12 cellular contexts compared by ENCODE assay signal in the genomic region with DNA sequence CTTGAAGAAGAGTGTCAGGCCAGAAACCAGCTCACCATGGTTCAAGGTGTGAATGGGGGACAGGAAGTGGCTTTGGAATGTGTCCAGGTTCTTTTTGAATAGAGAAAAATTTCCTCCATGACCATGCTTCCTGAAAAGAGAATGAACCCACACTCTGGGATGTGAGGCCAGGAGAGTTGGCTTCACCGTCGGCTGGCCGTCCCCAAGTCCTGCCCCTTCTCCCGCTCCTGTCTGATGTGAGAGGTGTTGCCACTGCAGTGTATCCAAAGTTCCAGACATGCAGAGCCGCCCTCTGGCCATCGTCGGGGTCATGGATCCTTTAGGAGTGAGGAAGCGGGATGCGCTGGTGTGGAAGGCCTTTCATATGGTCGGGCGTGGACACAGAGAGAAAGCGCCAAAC.
DNase-seq lines count a peak whose midpoint lies in the region; ATAC-seq, FAIRE-seq and TF ChIP-seq lines count a peak whose summit lies in the region.
"Had no signal": no experiment of that assay in that cellular context is flagged by ENCODE, and none has a peak within 500 bp of the region (broad histone marks: within the 10 kb centered on the region; RNA-seq: fewer than 3 reads in every experiment).

No MANE protein-coding gene starts in this region.

- H3K36me3 ChIP-seq in adrenal gland (replicated peaks in 1 of 2) = no peaks in the 10 kb centered on the region
- peaks cover 5 to 6% of the 10 kb centered on the region in 2 donors for H3K36me3 ChIP-seq in kidney (ENCODE audit: control insufficient read depth in 1 of 2, insufficient read depth in 2 of 2, low read length in 2 of 2)

- H3K9me3 ChIP-seq in adrenal gland (replicated peaks in 1 of 3) (no peaks in the 10 kb centered on the region), kidney (ENCODE audit: control insufficient read depth in 1 of 2, low read length in 2 of 2) (no peaks in the 10 kb centered on the region)

- peak overlapping the region in 3 of 5 donors; percentile 38 to 77 (median 52) for H3K27ac ChIP-seq in adrenal gland
- H3K27ac ChIP-seq in kidney (ENCODE audit: low read depth in 2 of 2, low read length in 2 of 2) = peak overlapping the region; percentile 79 to 90
- peak overlapping the region in 11 of 21 experiments; percentile 1 to 79 (median 40) for H3K27ac ChIP-seq in skin epidermis

- H3K4me1 Mint-ChIP-seq in WTC11 = peaks cover 27% of the 10 kb centered on the region

- no peak for ATAC-seq in WTC11
- ATAC-seq: activated naive CD4-positive, alpha-beta T cell treated with anti-CD3 and anti-CD28 coated beads, Interleukin-2, amount 50 U/mL, for 72 hours had no signal

- POLR2A ChIA-PET in WTC11 (lab: Charles Lee) = no interaction called here

- H3K9me3 Mint-ChIP-seq in WTC11 = no peaks in the 10 kb centered on the region
- H3K9me3 Mint-ChIP-seq: activated naive CD4-positive, alpha-beta T cell treated with anti-CD3 and anti-CD28 coated beads, Interleukin-2, amount 50 U/mL, for 72 hours had no signal

- intact Hi-C loops in adrenal gland (cut with DNase I) (no loop called here), kidney (cut with DNase I) (no loop called here)

- H3K4me1 ChIP-seq in adrenal gland (replicated peaks in 1 of 2) = peaks cover 0 to 26% of the 10 kb centered on the region in 2 donors
- H3K4me1 ChIP-seq in kidney (ENCODE audit: control insufficient read depth in 1 of 2, insufficient read depth in 1 of 2, low read depth in 1 of 2, low read length in 2 of 2) = peaks cover 26 to 41% of the 10 kb centered on the region in 2 donors

- 75 to 90% (median 88%) methylated on average over 8 to 12 of the region's 12 CpGs for WGBS in adrenal gland, 4 donors

- no peak for FAIRE-seq in kidney (lab: Jason Lieb, UNC)

- H3K27me3 Mint-ChIP-seq in WTC11 (ENCODE audit: low read depth) = no peaks in the 10 kb centered on the region

- DNase-seq in COR-L47 (lab: John Stamatoyannopoulos, UW) = peak; percentile 10
- DNase-seq in adrenal gland = peak in 1 of 7 donors; percentile 53
- DNase-seq in kidney = no peak
- no peak for DNase-seq in OCI-M2 (lab: John Stamatoyannopoulos, UW; ENCODE audit: unreplicated experiment)
- no peak for DNase-seq in NCI-H69 (lab: John Stamatoyannopoulos, UW)
- DNase-seq in NCI-H1417 (lab: John Stamatoyannopoulos, UW) = no peak
- DNase-seq in WTC11 (ENCODE audit: low spot score) = no peak
- DNase-seq: activated CD4-positive, alpha-beta T cell treated with anti-CD3 and anti-CD28 coated beads for 48 hours; NCI-H2081; NCI-H748 treated with DMSO at 0.1 percent for 48 hours had no signal

- H3K36me3 Mint-ChIP-seq in WTC11 = no peaks in the 10 kb centered on the region

- no peak overlapping the region for H3K27ac Mint-ChIP-seq in WTC11
- H3K27ac Mint-ChIP-seq: activated naive CD4-positive, alpha-beta T cell treated with anti-CD3 and anti-CD28 coated beads, Interleukin-2, amount 50 U/mL, for 72 hours had no signal

- no peaks in the 10 kb centered on the region for H3K27me3 ChIP-seq in adrenal gland

- CTCF ChIA-PET in WTC11 (lab: Charles Lee) = interaction anchor here (1.0 kb wide), 1 partner anchor 55 kb away, joined by 4 read pairs; no protein-coding TSS in a partner anchor

- no peak overlapping the region for H3K4me3 ChIP-seq in adrenal gland
- H3K4me3 ChIP-seq in kidney (ENCODE audit: low read length in 2 of 2) = no peak overlapping the region
- no peak overlapping the region for H3K4me3 ChIP-seq in skin epidermis

- TF ChIP-seq POLR2A in adrenal gland (IDR thresholded peaks at IDR 0.05) = no peak

- no peak overlapping the region for H3K4me3 Mint-ChIP-seq in WTC11

- no peak for TF ChIP-seq CTCF in adrenal gland (IDR thresholded peaks at IDR 0.05)
- TF ChIP-seq CTCF in kidney (IDR thresholded peaks at IDR 0.05; ENCODE audit: borderline replicate concordance, extremely low read depth, insufficient read depth) = no peak
- TF ChIP-seq CTCF in WTC11 (IDR thresholded peaks at IDR 0.05) = no peak

- H3K9ac ChIP-seq in kidney (ENCODE audit: low read length in 2 of 2) = no peak overlapping the region

TF ChIP-seq in WTC11, 78 proteins besides CTCF, POLR2A, EP300 and RAD21 (continues in another document):
- TF ChIP-seq NFE2L1 (CRISPR knock-in tag; IDR thresholded peaks at IDR 0.05) = no peak
- no peak for TF ChIP-seq HMGA2 (CRISPR knock-in tag; IDR thresholded peaks at IDR 0.05)
- TF ChIP-seq, protein P1, sequence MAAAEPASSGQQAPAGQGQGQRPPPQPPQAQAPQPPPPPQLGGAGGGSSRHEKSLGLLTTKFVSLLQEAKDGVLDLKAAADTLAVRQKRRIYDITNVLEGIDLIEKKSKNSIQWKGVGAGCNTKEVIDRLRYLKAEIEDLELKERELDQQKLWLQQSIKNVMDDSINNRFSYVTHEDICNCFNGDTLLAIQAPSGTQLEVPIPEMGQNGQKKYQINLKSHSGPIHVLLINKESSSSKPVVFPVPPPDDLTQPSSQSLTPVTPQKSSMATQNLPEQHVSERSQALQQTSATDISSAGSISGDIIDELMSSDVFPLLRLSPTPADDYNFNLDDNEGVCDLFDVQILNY (CRISPR knock-in tag; IDR thresholded peaks at IDR 0.05) = no peak
- TF ChIP-seq, protein P2, sequence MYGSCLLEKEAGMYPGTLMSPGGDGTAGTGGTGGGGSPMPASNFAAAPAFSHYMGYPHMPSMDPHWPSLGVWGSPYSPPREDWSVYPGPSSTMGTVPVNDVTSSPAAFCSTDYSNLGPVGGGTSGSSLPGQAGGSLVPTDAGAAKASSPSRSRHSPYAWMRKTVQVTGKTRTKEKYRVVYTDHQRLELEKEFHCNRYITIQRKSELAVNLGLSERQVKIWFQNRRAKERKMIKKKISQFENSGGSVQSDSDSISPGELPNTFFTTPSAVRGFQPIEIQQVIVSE (CRISPR knock-in tag; IDR thresholded peaks at IDR 0.05; ENCODE audit: borderline replicate concordance) = no peak
- no peak for TF ChIP-seq ZNF317 (CRISPR knock-in tag; IDR thresholded peaks at IDR 0.05; ENCODE audit: borderline replicate concordance, low read depth)
- TF ChIP-seq, protein P3, sequence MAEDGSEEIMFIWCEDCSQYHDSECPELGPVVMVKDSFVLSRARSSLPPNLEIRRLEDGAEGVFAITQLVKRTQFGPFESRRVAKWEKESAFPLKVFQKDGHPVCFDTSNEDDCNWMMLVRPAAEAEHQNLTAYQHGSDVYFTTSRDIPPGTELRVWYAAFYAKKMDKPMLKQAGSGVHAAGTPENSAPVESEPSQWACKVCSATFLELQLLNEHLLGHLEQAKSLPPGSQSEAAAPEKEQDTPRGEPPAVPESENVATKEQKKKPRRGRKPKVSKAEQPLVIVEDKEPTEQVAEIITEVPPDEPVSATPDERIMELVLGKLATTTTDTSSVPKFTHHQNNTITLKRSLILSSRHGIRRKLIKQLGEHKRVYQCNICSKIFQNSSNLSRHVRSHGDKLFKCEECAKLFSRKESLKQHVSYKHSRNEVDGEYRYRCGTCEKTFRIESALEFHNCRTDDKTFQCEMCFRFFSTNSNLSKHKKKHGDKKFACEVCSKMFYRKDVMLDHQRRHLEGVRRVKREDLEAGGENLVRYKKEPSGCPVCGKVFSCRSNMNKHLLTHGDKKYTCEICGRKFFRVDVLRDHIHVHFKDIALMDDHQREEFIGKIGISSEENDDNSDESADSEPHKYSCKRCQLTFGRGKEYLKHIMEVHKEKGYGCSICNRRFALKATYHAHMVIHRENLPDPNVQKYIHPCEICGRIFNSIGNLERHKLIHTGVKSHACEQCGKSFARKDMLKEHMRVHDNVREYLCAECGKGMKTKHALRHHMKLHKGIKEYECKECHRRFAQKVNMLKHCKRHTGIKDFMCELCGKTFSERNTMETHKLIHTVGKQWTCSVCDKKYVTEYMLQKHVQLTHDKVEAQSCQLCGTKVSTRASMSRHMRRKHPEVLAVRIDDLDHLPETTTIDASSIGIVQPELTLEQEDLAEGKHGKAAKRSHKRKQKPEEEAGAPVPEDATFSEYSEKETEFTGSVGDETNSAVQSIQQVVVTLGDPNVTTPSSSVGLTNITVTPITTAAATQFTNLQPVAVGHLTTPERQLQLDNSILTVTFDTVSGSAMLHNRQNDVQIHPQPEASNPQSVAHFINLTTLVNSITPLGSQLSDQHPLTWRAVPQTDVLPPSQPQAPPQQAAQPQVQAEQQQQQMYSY (CRISPR knock-in tag; IDR thresholded peaks at IDR 0.05) = no peak
- TF ChIP-seq SMAD4 (CRISPR knock-in tag; IDR thresholded peaks at IDR 0.05) = no peak
- TF ChIP-seq, protein P4, sequence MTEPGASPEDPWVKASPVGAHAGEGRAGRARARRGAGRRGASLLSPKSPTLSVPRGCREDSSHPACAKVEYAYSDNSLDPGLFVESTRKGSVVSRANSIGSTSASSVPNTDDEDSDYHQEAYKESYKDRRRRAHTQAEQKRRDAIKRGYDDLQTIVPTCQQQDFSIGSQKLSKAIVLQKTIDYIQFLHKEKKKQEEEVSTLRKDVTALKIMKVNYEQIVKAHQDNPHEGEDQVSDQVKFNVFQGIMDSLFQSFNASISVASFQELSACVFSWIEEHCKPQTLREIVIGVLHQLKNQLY (CRISPR knock-in tag; IDR thresholded peaks at IDR 0.05) = no peak
- TF ChIP-seq, protein P5, sequence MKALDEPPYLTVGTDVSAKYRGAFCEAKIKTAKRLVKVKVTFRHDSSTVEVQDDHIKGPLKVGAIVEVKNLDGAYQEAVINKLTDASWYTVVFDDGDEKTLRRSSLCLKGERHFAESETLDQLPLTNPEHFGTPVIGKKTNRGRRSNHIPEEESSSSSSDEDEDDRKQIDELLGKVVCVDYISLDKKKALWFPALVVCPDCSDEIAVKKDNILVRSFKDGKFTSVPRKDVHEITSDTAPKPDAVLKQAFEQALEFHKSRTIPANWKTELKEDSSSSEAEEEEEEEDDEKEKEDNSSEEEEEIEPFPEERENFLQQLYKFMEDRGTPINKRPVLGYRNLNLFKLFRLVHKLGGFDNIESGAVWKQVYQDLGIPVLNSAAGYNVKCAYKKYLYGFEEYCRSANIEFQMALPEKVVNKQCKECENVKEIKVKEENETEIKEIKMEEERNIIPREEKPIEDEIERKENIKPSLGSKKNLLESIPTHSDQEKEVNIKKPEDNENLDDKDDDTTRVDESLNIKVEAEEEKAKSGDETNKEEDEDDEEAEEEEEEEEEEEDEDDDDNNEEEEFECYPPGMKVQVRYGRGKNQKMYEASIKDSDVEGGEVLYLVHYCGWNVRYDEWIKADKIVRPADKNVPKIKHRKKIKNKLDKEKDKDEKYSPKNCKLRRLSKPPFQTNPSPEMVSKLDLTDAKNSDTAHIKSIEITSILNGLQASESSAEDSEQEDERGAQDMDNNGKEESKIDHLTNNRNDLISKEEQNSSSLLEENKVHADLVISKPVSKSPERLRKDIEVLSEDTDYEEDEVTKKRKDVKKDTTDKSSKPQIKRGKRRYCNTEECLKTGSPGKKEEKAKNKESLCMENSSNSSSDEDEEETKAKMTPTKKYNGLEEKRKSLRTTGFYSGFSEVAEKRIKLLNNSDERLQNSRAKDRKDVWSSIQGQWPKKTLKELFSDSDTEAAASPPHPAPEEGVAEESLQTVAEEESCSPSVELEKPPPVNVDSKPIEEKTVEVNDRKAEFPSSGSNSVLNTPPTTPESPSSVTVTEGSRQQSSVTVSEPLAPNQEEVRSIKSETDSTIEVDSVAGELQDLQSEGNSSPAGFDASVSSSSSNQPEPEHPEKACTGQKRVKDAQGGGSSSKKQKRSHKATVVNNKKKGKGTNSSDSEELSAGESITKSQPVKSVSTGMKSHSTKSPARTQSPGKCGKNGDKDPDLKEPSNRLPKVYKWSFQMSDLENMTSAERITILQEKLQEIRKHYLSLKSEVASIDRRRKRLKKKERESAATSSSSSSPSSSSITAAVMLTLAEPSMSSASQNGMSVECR (CRISPR knock-in tag; IDR thresholded peaks at IDR 0.05; ENCODE audit: borderline replicate concordance) = no peak
